In the genomic region with DNA sequence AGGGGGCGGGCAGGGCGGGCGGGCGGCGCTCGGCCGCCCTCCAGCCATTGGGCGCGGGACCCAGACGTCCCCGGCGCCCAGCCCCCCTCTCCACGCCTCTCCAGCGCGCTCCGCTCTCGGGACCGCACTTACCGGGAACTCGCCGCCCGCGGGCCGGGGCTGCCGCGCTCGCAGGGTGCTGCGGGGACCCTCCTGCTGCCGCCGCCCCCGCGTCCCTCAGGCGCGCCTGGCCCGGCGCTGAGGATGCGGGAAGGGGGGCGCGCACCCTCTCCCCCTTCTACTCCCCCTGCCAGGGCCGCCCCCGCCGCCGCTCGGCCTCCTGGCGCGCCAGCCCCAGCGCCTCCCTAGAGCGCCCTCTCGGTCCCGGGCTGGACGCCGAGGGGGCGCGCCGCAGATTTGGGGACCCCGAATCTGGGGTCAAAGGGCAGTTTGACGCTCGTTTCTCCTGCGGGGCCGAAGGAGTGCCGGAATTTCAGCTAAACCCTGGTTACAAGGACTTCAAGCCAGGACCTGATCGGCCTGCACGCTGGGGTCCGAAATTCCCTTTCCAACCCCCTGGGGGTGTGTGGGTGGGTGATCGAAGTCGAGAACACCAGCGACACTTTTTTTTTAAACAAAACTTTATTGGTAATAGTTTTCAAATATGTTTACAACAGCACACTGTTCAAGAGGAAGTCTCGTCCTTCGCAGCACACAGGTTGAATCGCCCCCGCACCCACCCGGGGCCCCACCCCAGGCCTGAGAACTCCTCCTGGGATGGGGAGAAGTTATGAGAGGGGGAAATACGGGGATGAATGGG, we compare ENCODE assay signal across 1 cellular context.
A peak's percentile ranks its signal among the peaks of the same experiment; 100 is the strongest.
TF ChIP-seq lines count a peak whose summit lies in the region.

No MANE protein-coding gene starts in this region.

TF ChIP-seq in H1, 55 proteins besides CTCF, POLR2A, EP300 and RAD21:
- TF ChIP-seq CREB1 (IDR thresholded peaks at IDR 0.05) (no peak), RBBP5 (IDR thresholded peaks at IDR 0.05; ENCODE audit: borderline replicate concordance, low read depth, low read length) (0 out of 2 replicates have a peak, but pooled peaks have one; percentile 65), CEBPB (IDR thresholded peaks at IDR 0.05; ENCODE audit: low read depth, low read length) (no peak), TCF12 (IDR thresholded peaks at IDR 0.05; ENCODE audit: low read depth, low read length) (no peak), KDM4A (IDR thresholded peaks at IDR 0.05; ENCODE audit: low read depth, low read length, severe bottlenecking) (peak; percentile 90), SAP30 (IDR thresholded peaks at IDR 0.05; ENCODE audit: insufficient read depth, insufficient replicate concordance, low read length) (no peak), HDAC2 (IDR thresholded peaks at IDR 0.05; ENCODE audit: borderline replicate concordance in 1 of 2, low read depth in 2 of 2, low read length in 2 of 2) (peak in 1 of 2 experiments; percentile 64; a peak in 1 of 4 replicates), SIN3A (conservative IDR thresholded peaks at IDR 0.05 in 1 of 2, IDR thresholded peaks at IDR 0.05 in 1 of 2; ENCODE audit: low read depth in 1 of 2, low read length in 2 of 2) (0 out of 4 replicates have a peak, but pooled peaks of 1 of the 2 experiments have one; percentile 14), ASH2L (IDR thresholded peaks at IDR 0.05; ENCODE audit: low read length) (peak; percentile 68), RXRA (IDR thresholded peaks at IDR 0.05; ENCODE audit: insufficient read depth, low read depth, low read length) (no peak), SP4 (IDR thresholded peaks at IDR 0.05; ENCODE audit: low read length) (no peak), EGR1 (IDR thresholded peaks at IDR 0.05; ENCODE audit: borderline replicate concordance, low read depth, low read length) (peak; percentile 70; the same call in 1 of the 2 replicates), TEAD4 (IDR thresholded peaks at IDR 0.05; ENCODE audit: low read depth, low read length) (peak; percentile 28; the same call in 1 of the 2 replicates), TAF1 (IDR thresholded peaks at IDR 0.05; ENCODE audit: low read depth, low read length) (no peak), CBX5 (IDR thresholded peaks at IDR 0.05; ENCODE audit: low read depth, low read length) (no peak), BACH1 (IDR thresholded peaks at IDR 0.05; ENCODE audit: low read length) (no peak), CBX8 (IDR thresholded peaks at IDR 0.05; ENCODE audit: borderline replicate concordance, low read depth, low read length) (no peak), MAX (IDR thresholded peaks at IDR 0.05) (0 out of 2 replicates have a peak, but pooled peaks have one; percentile 11), JUND (IDR thresholded peaks at IDR 0.05; ENCODE audit: low read length) (no peak), PHF8 (conservative IDR thresholded peaks at IDR 0.05; ENCODE audit: low read depth, low read length) (0 out of 2 replicates have a peak, but pooled peaks have one; percentile 33), SRF (IDR thresholded peaks at IDR 0.05; ENCODE audit: low read depth, low read length) (no peak), BCL11A (IDR thresholded peaks at IDR 0.05; ENCODE audit: low read depth in 2 of 2, low read length in 2 of 2) (no peak)
